In genomic region chr3:187889601-187890404, GRCh38 we compare ENCODE assay signal across 9 cellular contexts.
A peak's percentile ranks its signal among the peaks of the same experiment; 100 is the strongest.
DNase-seq lines count a peak whose midpoint lies in the region; ATAC-seq, FAIRE-seq and TF ChIP-seq lines count a peak whose summit lies in the region.
"Had no signal": no experiment of that assay in that cellular context is flagged by ENCODE, and none has a peak within 500 bp of the region (broad histone marks: within the 10 kb centered on the region; RNA-seq: fewer than 3 reads in every experiment).

No MANE protein-coding gene starts in this region.

- peak; percentile 6 for DNase-seq in H7
- no peak for DNase-seq in NT2/D1 (ENCODE audit: low read depth, low spot score)
- DNase-seq in fibroblast of pulmonary artery (ENCODE audit: low read depth), result peak; percentile 9
- no peak for DNase-seq in progenitor cell of endocrine pancreas (ENCODE audit: low spot score, unreplicated experiment)
- DNase-seq in HTR-8/SVneo (ENCODE audit: insufficient read length, low spot score), result no peak
- DNase-seq in activated CD4-positive, alpha-beta memory T cell treated with anti-CD3 and anti-CD28 coated beads for 36 hours, result no peak
- DNase-seq: activated CD4-positive, alpha-beta T cell treated with anti-CD3 and anti-CD28 coated beads for 48 hours had no signal

- no peaks in the 10 kb centered on the region for H3K27me3 Mint-ChIP-seq in progenitor cell of endocrine pancreas
- peaks cover 2% of the 10 kb centered on the region for H3K27me3 Mint-ChIP-seq in activated CD4-positive, alpha-beta memory T cell treated with anti-CD3 and anti-CD28 coated beads for 36 hours

- no peak for ATAC-seq in HG02588 (IDR thresholded peaks at IDR 0.05; ENCODE audit: unreplicated experiment)
- no peak for ATAC-seq in GM21576 (IDR thresholded peaks at IDR 0.05; ENCODE audit: unreplicated experiment)

- peaks cover 9% of the 10 kb centered on the region; the same call in 1 of the 2 replicates for H3K9me3 ChIP-seq in NT2/D1 (ENCODE audit: insufficient read depth, low read length)

- peaks cover 2% of the 10 kb centered on the region for H3K4me1 Mint-ChIP-seq in progenitor cell of endocrine pancreas (ENCODE audit: low read depth)
- peaks cover 7% of the 10 kb centered on the region for H3K4me1 Mint-ChIP-seq in activated CD4-positive, alpha-beta memory T cell treated with anti-CD3 and anti-CD28 coated beads for 36 hours (ENCODE audit: low read depth)

- H3K4me3 ChIP-seq in H7 (ENCODE audit: insufficient read depth, low read depth, low read length) (peak overlapping the region; percentile 24; the same call in 1 of the 2 replicates), NT2/D1 (ENCODE audit: insufficient read length, low read depth) (peak overlapping the region; percentile 30), fibroblast of pulmonary artery (replicated peaks; ENCODE audit: low read depth, low read length) (no peak overlapping the region)

- H3K36me3 ChIP-seq in H7 (replicated peaks; ENCODE audit: control insufficient read depth, insufficient read depth, low read length), result no peaks in the 10 kb centered on the region
- no peaks in the 10 kb centered on the region for H3K36me3 ChIP-seq in NT2/D1 (ENCODE audit: insufficient read depth, insufficient read length, low read length)

- H3K9me3 Mint-ChIP-seq in progenitor cell of endocrine pancreas (ENCODE audit: low read depth), result peaks cover 17% of the 10 kb centered on the region
- no peaks in the 10 kb centered on the region for H3K9me3 Mint-ChIP-seq in activated CD4-positive, alpha-beta memory T cell treated with anti-CD3 and anti-CD28 coated beads for 36 hours

- H3K4me1 ChIP-seq in NT2/D1 (ENCODE audit: insufficient read depth, insufficient read length), result no peaks in the 10 kb centered on the region

- CTCF ChIA-PET in activated CD4-positive, alpha-beta memory T cell treated with anti-CD3 and anti-CD28 coated beads for 36 hours (lab: Charles Lee), result interaction anchor here (0.6 kb wide), 1 partner anchor 390 kb away, joined by 3 read pairs; no protein-coding TSS in a partner anchor

- no peaks in the 10 kb centered on the region for H3K27me3 ChIP-seq in H7 (ENCODE audit: control insufficient read depth, insufficient read depth, low read length)
- H3K27me3 ChIP-seq in NT2/D1 (ENCODE audit: insufficient read depth, insufficient read length), result no peaks in the 10 kb centered on the region

- FAIRE-seq in HTR-8/SVneo (lab: Jason Lieb, UNC), result no peak

- intact Hi-C loops in activated CD4-positive, alpha-beta memory T cell treated with anti-CD3 and anti-CD28 coated beads for 36 hours (cut with micrococcal nuclease), result no loop called here

- H3K36me3 Mint-ChIP-seq in progenitor cell of endocrine pancreas (ENCODE audit: insufficient read depth), result peaks cover 6% of the 10 kb centered on the region
- H3K36me3 Mint-ChIP-seq in activated CD4-positive, alpha-beta memory T cell treated with anti-CD3 and anti-CD28 coated beads for 36 hours, result no peaks in the 10 kb centered on the region

- TF ChIP-seq CTCF in fibroblast of pulmonary artery (IDR thresholded peaks at IDR 0.05; ENCODE audit: low read length, missing control alignments) (no peak), progenitor cell of endocrine pancreas (IDR thresholded peaks at IDR 0.05; ENCODE audit: unreplicated experiment) (no peak)

- POLR2A ChIA-PET in activated CD4-positive, alpha-beta memory T cell treated with anti-CD3 and anti-CD28 coated beads for 36 hours (lab: Charles Lee), result no interaction called here

- H3K9ac ChIP-seq in NT2/D1 (ENCODE audit: insufficient read length, low read depth), result no peak overlapping the region

- peak overlapping the region; percentile 78 for H3K4me3 Mint-ChIP-seq in progenitor cell of endocrine pancreas (ENCODE audit: low read depth)
- no peak overlapping the region for H3K4me3 Mint-ChIP-seq in activated CD4-positive, alpha-beta memory T cell treated with anti-CD3 and anti-CD28 coated beads for 36 hours

- H3K27ac Mint-ChIP-seq in progenitor cell of endocrine pancreas, result peak overlapping the region; percentile 86
- no peak overlapping the region for H3K27ac Mint-ChIP-seq in activated CD4-positive, alpha-beta memory T cell treated with anti-CD3 and anti-CD28 coated beads for 36 hours

Comparison
In these comparisons a context has a peak if more than half of its experiments do, and no peak if none do; other contexts are left out.
1. DNase-seq: peak in H7 (single experiment) and fibroblast of pulmonary artery (single experiment); none in NT2/D1 (single experiment), progenitor cell of endocrine pancreas (single experiment), HTR-8/SVneo (single experiment) and activated CD4-positive, alpha-beta memory T cell treated with anti-CD3 and anti-CD28 coated beads for 36 hours (single experiment).